ENCODE assay signal across 13 cellular contexts in the genomic region with DNA sequence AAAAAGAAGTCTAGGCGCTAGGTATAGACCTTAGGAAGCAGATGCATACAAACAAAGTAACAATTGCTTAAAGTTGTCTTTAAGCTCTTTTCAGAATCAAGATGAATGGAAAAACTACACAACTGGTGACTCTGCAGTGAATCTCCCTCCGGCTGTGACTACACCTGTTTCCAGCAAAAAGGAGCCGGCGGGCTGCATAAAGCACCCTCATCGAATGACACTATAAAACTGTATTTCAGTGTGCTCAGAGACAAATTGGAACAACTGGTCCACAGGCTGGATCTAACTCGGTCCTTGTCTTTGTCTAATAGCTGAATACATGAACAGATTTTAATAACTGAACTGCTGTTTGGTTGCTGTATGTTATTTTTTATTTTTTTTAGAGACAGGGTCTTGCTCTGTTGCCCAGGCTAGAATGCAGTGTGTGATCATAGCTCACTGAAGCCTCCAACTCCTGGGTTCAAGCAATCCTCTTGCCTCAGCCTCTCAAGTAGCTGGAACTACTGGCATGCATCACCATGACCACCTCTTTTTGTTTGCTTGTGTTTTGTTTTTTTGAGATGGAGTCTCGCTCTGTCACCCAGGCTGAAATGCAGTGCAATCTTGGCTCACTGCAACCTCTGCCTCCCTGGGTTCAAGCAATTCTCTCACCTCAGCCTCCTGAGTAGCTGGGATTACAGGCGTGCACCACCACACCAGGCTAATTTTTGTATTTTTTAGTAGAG.
"Had no signal": no experiment of that assay in that cellular context is flagged by ENCODE, and none has a peak within 500 bp of the region (broad histone marks: within the 10 kb centered on the region; RNA-seq: fewer than 3 reads in every experiment).

No MANE protein-coding gene starts in this region.

- H3K4me3 Mint-ChIP-seq: activated naive CD8-positive, alpha-beta T cell treated with anti-CD3 and anti-CD28 coated beads, Interleukin-2, amount 10 ng/mL, durations not matched to agents 7 days and 5 days; stimulated activated naive CD8-positive, alpha-beta T cell treated with anti-CD3 and anti-CD28 coated beads, Interleukin-15, Interleukin-2, amounts not matched to agents 100 ng/mL and 50 ng/mL, for 24 hours had no signal

- H3K27me3 ChIP-seq: foreskin keratinocyte, pancreas, suprapubic skin had no signal

- H3K4me2 ChIP-seq: smooth muscle cell had no signal

- H3K9me3 Mint-ChIP-seq: activated naive CD8-positive, alpha-beta T cell treated with anti-CD3 and anti-CD28 coated beads, Interleukin-2, amount 10 ng/mL, durations not matched to agents 7 days and 5 days; stimulated activated naive CD8-positive, alpha-beta T cell treated with anti-CD3 and anti-CD28 coated beads, Interleukin-15, Interleukin-2, amounts not matched to agents 100 ng/mL and 50 ng/mL, for 24 hours had no signal

- H3K36me3 ChIP-seq: pancreas, suprapubic skin had no signal

- H3K4me1 ChIP-seq: foreskin keratinocyte, pancreas had no signal

- H3K9me3 ChIP-seq: pancreas, suprapubic skin had no signal

- H3K4me3 ChIP-seq: pancreas, smooth muscle cell, suprapubic skin had no signal

- H3K27ac ChIP-seq: foreskin keratinocyte, pancreas, suprapubic skin had no signal

- H3K36me3 Mint-ChIP-seq: activated naive CD8-positive, alpha-beta T cell treated with anti-CD3 and anti-CD28 coated beads, Interleukin-2, amount 10 ng/mL, durations not matched to agents 7 days and 5 days had no signal

- H3K27ac Mint-ChIP-seq: activated naive CD8-positive, alpha-beta T cell treated with anti-CD3 and anti-CD28 coated beads, Interleukin-2, amount 10 ng/mL, durations not matched to agents 7 days and 5 days; stimulated activated naive CD8-positive, alpha-beta T cell treated with anti-CD3 and anti-CD28 coated beads, Interleukin-15, Interleukin-2, amounts not matched to agents 100 ng/mL and 50 ng/mL, for 24 hours had no signal

- ATAC-seq: foreskin keratinocyte, pancreas had no signal

- H3K27me3 Mint-ChIP-seq: activated naive CD8-positive, alpha-beta T cell treated with anti-CD3 and anti-CD28 coated beads, Interleukin-2, amount 10 ng/mL, durations not matched to agents 7 days and 5 days; stimulated activated naive CD8-positive, alpha-beta T cell treated with anti-CD3 and anti-CD28 coated beads, Interleukin-15, Interleukin-2, amounts not matched to agents 100 ng/mL and 50 ng/mL, for 24 hours had no signal

- DNase-seq: activated naive CD4-positive, alpha-beta T cell; activated naive CD8-positive, alpha-beta T cell treated with anti-CD3 and anti-CD28 coated beads, Interleukin-2, amount 10 ng/mL, durations not matched to agents 7 days and 5 days; anterior cingulate cortex; cortex of kidney; effector CD4-positive, alpha-beta T cell; foreskin keratinocyte; kidney glomerular epithelial cell; mesenchymal stem cell; pancreas; T-helper 2 cell had no signal
